Comparison of ENCODE assay signal across 1 cellular context in genomic region chr6:140858381-140858971, GRCh38.
TF ChIP-seq lines count a peak whose summit lies in the region.

No MANE protein-coding gene starts in this region.

TF ChIP-seq in IMR-90, 13 proteins besides CTCF, POLR2A, EP300 and RAD21 (continued from another document):
- no peak for TF ChIP-seq ELK1 (IDR thresholded peaks at IDR 0.05; ENCODE audit: borderline replicate concordance, low read depth, low read length)
- TF ChIP-seq SMC3 (IDR thresholded peaks at IDR 0.05; ENCODE audit: low read depth, low read length) = no peak
- no peak for TF ChIP-seq RFX5 (IDR thresholded peaks at IDR 0.05; ENCODE audit: low read depth, low read length)
- TF ChIP-seq CEBPB (IDR thresholded peaks at IDR 0.05; ENCODE audit: low read depth, low read length) = no peak
